In the genomic region with DNA sequence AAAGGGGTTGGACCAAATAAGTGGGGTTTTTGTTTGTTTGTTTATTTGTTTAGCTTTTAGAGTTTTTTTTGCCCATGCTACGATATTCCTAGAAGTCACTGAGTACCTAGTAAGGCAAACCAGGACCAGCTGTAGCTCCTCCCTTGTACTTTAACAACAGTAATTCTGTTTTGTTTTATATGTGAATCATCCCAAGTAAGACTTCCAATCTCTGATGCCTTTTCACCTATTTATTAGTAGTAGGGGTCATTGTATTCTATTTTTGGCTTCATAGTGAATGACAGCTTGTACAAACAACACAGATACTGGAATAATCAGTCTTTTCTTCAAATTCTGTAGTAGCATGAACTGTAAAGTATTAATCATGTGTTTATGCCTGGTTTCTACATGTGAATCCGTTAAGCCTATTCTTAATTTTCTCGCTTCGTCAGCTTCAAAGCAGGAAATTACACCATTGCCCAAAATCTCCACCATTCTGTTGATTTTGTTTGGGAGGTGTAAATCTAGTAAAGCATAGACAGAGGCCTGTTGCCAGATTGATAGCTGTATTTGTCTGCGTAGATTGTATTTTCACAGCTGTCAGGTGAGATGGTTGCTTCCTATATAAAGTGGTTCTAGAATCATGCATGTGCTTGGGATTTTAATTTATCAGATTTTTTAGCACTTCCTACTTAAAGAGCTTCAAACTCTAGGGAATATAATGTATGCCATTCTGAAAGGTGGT, we compare ENCODE assay signal across 12 cellular contexts.
"Had no signal": no experiment of that assay in that cellular context is flagged by ENCODE, and none has a peak within 500 bp of the region (broad histone marks: within the 10 kb centered on the region; RNA-seq: fewer than 3 reads in every experiment).

No MANE protein-coding gene starts in this region.

- FAIRE-seq: kidney had no signal

- ATAC-seq: left lung; naive thymus-derived CD8-positive, alpha-beta T cell; stimulated activated naive B cell treated with anti-CD40 and anti-IgM and Interleukin-4, amounts not matched to agents 10 μg/mL and 1 μg/mL and 100 μg/mL, for 72 hours had no signal

- H3K27ac ChIP-seq: adrenal gland, esophagus squamous epithelium, left lung, thyroid gland had no signal

- H3K36me3 ChIP-seq: adrenal gland, esophagus squamous epithelium, left lung, thyroid gland had no signal

- H3K9me3 ChIP-seq: adrenal gland, esophagus squamous epithelium, left lung, thyroid gland had no signal

- DNase-seq: activated CD4-positive, CD25-positive, alpha-beta regulatory T cell treated with anti-CD3 and anti-CD28 coated beads, Interleukin-2, amount 50 U/mL, for 72 hours; activated T-cell treated with anti-CD3 and anti-CD28 coated beads for 4 hours; adrenal gland; esophagus squamous epithelium; hippocampal formation; kidney; left lung; mammary epithelial cell; naive thymus-derived CD8-positive, alpha-beta T cell; stimulated activated CD4-positive, alpha-beta T cell treated with anti-CD3 and anti-CD28 coated beads, Interleukin-4, amount 100 ng/mL, for 1 hour; stimulated activated naive B cell treated with anti-CD40 and anti-IgM and Interleukin-4, amounts not matched to agents 10 μg/mL and 1 μg/mL and 100 μg/mL, for 72 hours; thyroid gland had no signal

- H3K27me3 ChIP-seq: adrenal gland, esophagus squamous epithelium, left lung, thyroid gland had no signal

- H3K4me1 ChIP-seq: adrenal gland, esophagus squamous epithelium, left lung, thyroid gland had no signal

- H3K4me3 ChIP-seq: adrenal gland, esophagus squamous epithelium, left lung, thyroid gland had no signal
